In the genomic region with DNA sequence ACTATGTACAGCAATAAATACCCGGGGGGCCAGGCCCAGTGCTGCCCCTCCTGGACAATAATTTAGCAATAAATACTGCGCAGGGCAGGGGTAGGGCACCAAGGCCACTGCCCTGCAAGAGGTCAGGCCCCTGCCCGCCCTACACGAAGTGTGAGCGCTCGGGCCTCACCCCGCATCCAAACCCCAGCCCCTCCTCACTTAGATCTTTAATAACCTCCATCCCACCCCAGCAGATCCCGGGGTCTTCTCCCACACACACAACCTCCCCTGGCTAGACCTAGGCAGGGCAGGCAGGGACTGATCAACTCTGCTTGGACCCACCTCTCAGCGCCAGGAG, we compare ENCODE assay signal across 9 cellular contexts. TPM values are rescaled to one million over a fixed set of nuclear protein-coding genes. Genes with fewer than 3 reads are reported as not detected.
DNase-seq lines count a peak whose midpoint lies in the region; ATAC-seq, FAIRE-seq and TF ChIP-seq lines count a peak whose summit lies in the region.
"Not testable (repeated sequence)": the region's sequence is repeated elsewhere in the genome, so short reads cannot be mapped to it uniquely, and the experiment has no call there.
"Had no signal": no experiment of that assay in that cellular context is flagged by ENCODE, and none has a peak within 500 bp of the region (broad histone marks: within the 10 kb centered on the region; RNA-seq: fewer than 3 reads in every experiment).

No MANE protein-coding gene starts in this region.

- not testable (repeated sequence) for H2BK20ac ChIP-seq in H1 (ENCODE audit: low read length)

- H3K9ac ChIP-seq in MM.1S (ENCODE audit: low read length); H1 (replicated peaks in 1 of 4; ENCODE audit: extremely low read depth in 1 of 4, low read depth in 3 of 4, low read length in 3 of 4); skeletal muscle satellite cell (ENCODE audit: low read depth, low read length): not testable (repeated sequence)

- H3K9me3 ChIP-seq in AG04450 (ENCODE audit: control insufficient read depth, insufficient read depth, low read length); MM.1S (replicated peaks; ENCODE audit: insufficient read depth, low read length); H1 (ENCODE audit: insufficient read depth in 2 of 2, low read depth in 1 of 2, low read length in 1 of 2); skeletal muscle satellite cell (replicated peaks; ENCODE audit: low read length): not testable (repeated sequence)

- not testable (repeated sequence) for H2AK5ac ChIP-seq in H1 (ENCODE audit: low read depth, low read length)

- not testable (repeated sequence) for H3K36me3 ChIP-seq in MM.1S (replicated peaks; ENCODE audit: insufficient read depth, low read length)
- H3K36me3 ChIP-seq in H1 (ENCODE audit: control insufficient read depth in 2 of 4, insufficient read depth in 4 of 4, low read length in 3 of 4), result peaks cover 7 to 39% (median 26%) of the 10 kb centered on the region in 4 experiments
- H3K36me3 ChIP-seq in skeletal muscle satellite cell (ENCODE audit: insufficient read depth, low read length), result peaks cover 66% of the 10 kb centered on the region

- not testable (repeated sequence) for H3K18ac ChIP-seq in H1 (ENCODE audit: extremely low read depth, low read length)

- not testable (repeated sequence) for H2AFZ ChIP-seq in MM.1S (ENCODE audit: low read length); H1 (ENCODE audit: low read length)

- H3K4me2 ChIP-seq in MM.1S (ENCODE audit: low read depth, low read length), result peak overlapping the region; percentile 43; the same call in 1 of the 2 replicates
- H3K4me2 ChIP-seq in H1 (ENCODE audit: insufficient read depth in 1 of 2, low read depth in 2 of 2, low read length in 2 of 2), result peak overlapping the region; percentile 71 to 87
- H3K4me2 ChIP-seq in skeletal muscle satellite cell (ENCODE audit: low read length), result peak overlapping the region; percentile 47

- not testable (repeated sequence) for H2BK15ac ChIP-seq in H1 (ENCODE audit: low read length)

- not testable (repeated sequence) for FAIRE-seq in H1 (lab: Jason Lieb, UNC)

- CTCF ChIA-PET in AG04450 (lab: Charles Lee), result not testable (repeated sequence)
- CTCF ChIA-PET in H1 (lab: Charles Lee; ENCODE audit: partially characterized antibody), result interaction anchor here (1.3 to 2.1 kb wide), 2 partner anchors 26 to 48 kb away, joined by 3 to 7 read pairs; partner anchors contain the start of gene ARHGDIA

- H3K4ac ChIP-seq in H1 (replicated peaks; ENCODE audit: insufficient read length, low read depth, low read length), result not testable (repeated sequence)

- TF ChIP-seq POLR2A in H1 (IDR thresholded peaks at IDR 0.05; ENCODE audit: control extremely low read depth in 1 of 2, low read depth in 2 of 2, low read length in 2 of 2), result not testable (repeated sequence)

- H3K27ac ChIP-seq in AG04450 (ENCODE audit: low read depth, low read length); MM.1S (ENCODE audit: low read length); H1 (ENCODE audit: low read depth, low read length): not testable (repeated sequence)

- H4K8ac ChIP-seq in H1 (ENCODE audit: extremely low read depth, insufficient read depth, low read length), result not testable (repeated sequence)

- peaks cover 24% of the 10 kb centered on the region for H3K4me1 Mint-ChIP-seq in activated T-cell treated with anti-CD3 and anti-CD28 coated beads, Interleukin-2, amount 50 U/mL, for 4 hours (ENCODE audit: low read depth)
- peaks cover 17% of the 10 kb centered on the region for H3K4me1 Mint-ChIP-seq in memory B cell

- not testable (repeated sequence) for TF ChIP-seq RAD21 in H1 (IDR thresholded peaks at IDR 0.05 in 1 of 2, conservative IDR thresholded peaks at IDR 0.05 in 1 of 2; ENCODE audit: low read depth in 2 of 2, low read length in 2 of 2)

- not testable (repeated sequence) for H3K9me3 Mint-ChIP-seq in activated T-cell treated with anti-CD3 and anti-CD28 coated beads, Interleukin-2, amount 50 U/mL, for 4 hours; memory B cell

- H2BK5ac ChIP-seq in H1 (ENCODE audit: low read depth, low read length), result not testable (repeated sequence)

- not testable (repeated sequence) for H2BK12ac ChIP-seq in H1 (ENCODE audit: low read depth, low read length)

- H3K56ac ChIP-seq in H1 (replicated peaks; ENCODE audit: insufficient read length, low read depth, low read length), result not testable (repeated sequence)

- not testable (repeated sequence) for TF ChIP-seq EP300 in H1 (IDR thresholded peaks at IDR 0.05; ENCODE audit: borderline replicate concordance in 1 of 2, low read depth in 2 of 2, low read length in 2 of 2)

- not testable (repeated sequence) for H3K14ac ChIP-seq in H1 (ENCODE audit: insufficient read length)

- peak; percentile 20 for ATAC-seq in GM19467 (IDR thresholded peaks at IDR 0.05; ENCODE audit: unreplicated experiment)
- ATAC-seq in HG03025 (IDR thresholded peaks at IDR 0.05; ENCODE audit: low FRiP score, unreplicated experiment), result peak; percentile 10
- peak; percentile 15 to 22 for ATAC-seq in activated T-cell treated with anti-CD3 and anti-CD28 coated beads, Interleukin-2, amount 50 U/mL, for 4 hours
- ATAC-seq in memory B cell (ENCODE audit: low read depth), result peak; percentile 14

- not testable (repeated sequence) for H4K20me1 ChIP-seq in MM.1S (ENCODE audit: insufficient read depth, low read length)
- peaks cover 15 to 39% of the 10 kb centered on the region in 2 experiments for H4K20me1 ChIP-seq in H1 (replicated peaks in 1 of 2; ENCODE audit: control insufficient read depth in 1 of 2, insufficient read depth in 2 of 2, low read length in 2 of 2)

- H3K9me2 ChIP-seq in MM.1S (replicated peaks; ENCODE audit: insufficient read depth, low read length), result not testable (repeated sequence)

- not testable (repeated sequence) for H3K27me3 Mint-ChIP-seq in activated T-cell treated with anti-CD3 and anti-CD28 coated beads, Interleukin-2, amount 50 U/mL, for 4 hours (ENCODE audit: low read depth); memory B cell

- peaks cover 16% of the 10 kb centered on the region for H3K36me3 Mint-ChIP-seq in activated T-cell treated with anti-CD3 and anti-CD28 coated beads, Interleukin-2, amount 50 U/mL, for 4 hours (ENCODE audit: insufficient read depth)
- peaks cover 11% of the 10 kb centered on the region for H3K36me3 Mint-ChIP-seq in memory B cell

- peaks cover 14% of the 10 kb centered on the region; the same call in 1 of the 2 replicates for H3F3A ChIP-seq in MM.1S (ENCODE audit: insufficient read depth, low read length)

- H3K79me1 ChIP-seq in H1 (ENCODE audit: low read depth, low read length), result peaks cover 25% of the 10 kb centered on the region

- not testable (repeated sequence) for H3K27me3 ChIP-seq in AG04450 (ENCODE audit: control insufficient read depth, insufficient read depth, low read length); MM.1S (replicated peaks; ENCODE audit: insufficient read depth, low read length); H1 (replicated peaks in 1 of 4; ENCODE audit: control insufficient read depth in 3 of 4, extremely low read depth in 1 of 4, insufficient read depth in 3 of 4, low read length in 3 of 4); skeletal muscle satellite cell (ENCODE audit: control insufficient read depth, insufficient read depth, low read length)

- not testable (repeated sequence) for H4K91ac ChIP-seq in H1 (replicated peaks; ENCODE audit: insufficient read length, low read length)

- H3K79me2 ChIP-seq in MM.1S (ENCODE audit: low read length) (peaks cover 73% of the 10 kb centered on the region), H1 (ENCODE audit: control insufficient read depth in 1 of 2, insufficient read depth in 2 of 2, low read length in 2 of 2) (peaks cover 7 to 55% of the 10 kb centered on the region in 2 experiments; a peak in 3 of 4 replicates)

- not testable (repeated sequence) for H2BK120ac ChIP-seq in H1 (replicated peaks; ENCODE audit: low read depth, low read length)

- H3K23ac ChIP-seq in H1 (ENCODE audit: insufficient read length), result not testable (repeated sequence)

- peak overlapping the region; percentile 92 for H3K27ac Mint-ChIP-seq in memory B cell

- DNase-seq in AG04450 (ENCODE audit: low read depth, low spot score); MM.1S; activated T-cell treated with anti-CD3 and anti-CD28 coated beads, Interleukin-2, amount 50 U/mL, for 4 hours; H1 (ENCODE audit: low read depth in 1 of 2, low spot score in 2 of 2); memory B cell (ENCODE audit: low spot score in 2 of 2): not testable (repeated sequence)

- H3K23me2 ChIP-seq in H1 (ENCODE audit: low read depth, low read length), result not testable (repeated sequence)

- H3K4me1 ChIP-seq in MM.1S (ENCODE audit: low read length); skeletal muscle satellite cell (ENCODE audit: control insufficient read depth, insufficient read depth, low read length): not testable (repeated sequence)
- peaks cover 0 to 17% (median 8%) of the 10 kb centered on the region in 4 experiments; a peak in 6 of 7 replicates for H3K4me1 ChIP-seq in H1 (replicated peaks in 1 of 4; ENCODE audit: control insufficient read depth in 3 of 4, insufficient read depth in 4 of 4, low read length in 3 of 4)

- POLR2A ChIA-PET in AG04450 (lab: Yijun Ruan, JAX), result not testable (repeated sequence)
- POLR2A ChIA-PET in H1 (lab: Charles Lee; ENCODE audit: partially characterized antibody), result interaction anchor here (1.3 to 1.7 kb wide), 3 partner anchors 17 to 52 kb away, joined by 3 to 8 read pairs (median 5); partner anchors contain the start of genes NPB and PYCR1

- not testable (repeated sequence) for H4K5ac ChIP-seq in H1 (ENCODE audit: insufficient read length, low read depth, low read length)

- not testable (repeated sequence) for TF ChIP-seq CTCF in AG04450 (IDR thresholded peaks at IDR 0.05; ENCODE audit: low read depth, low read length); MM.1S (IDR thresholded peaks at IDR 0.05; ENCODE audit: low read length); H1 (IDR thresholded peaks at IDR 0.05; ENCODE audit: control extremely low read depth in 1 of 3, insufficient read depth in 1 of 3, low read depth in 1 of 3, low read length in 3 of 3)

- WGBS in H1 (ENCODE audit: extremely low coverage in 1 of 2, insufficient coverage in 1 of 2, insufficient read length in 1 of 2, insufficient replicate concordance in 2 of 2, low coverage in 1 of 2, low lambda C conversion rate in 2 of 2, missing lambda C conversion rate in 1 of 2), 2 experiments, result 48% methylated on average over 9 of the region's 9 CpGs; no CpG with 5 or more reads in 1 of the 2 experiments

- peak overlapping the region; percentile 89 for H3K4me3 Mint-ChIP-seq in activated T-cell treated with anti-CD3 and anti-CD28 coated beads, Interleukin-2, amount 50 U/mL, for 4 hours
- peak overlapping the region; percentile 94 for H3K4me3 Mint-ChIP-seq in memory B cell

- H3K4me3 ChIP-seq in AG04450 (ENCODE audit: low read depth, low read length) (0 out of 2 replicates have a peak overlapping the region, but pooled peaks have one; percentile 25), MM.1S (ENCODE audit: low read length) (peak overlapping the region; percentile 84; the same call in 1 of the 2 replicates), H1 (ENCODE audit: extremely low read depth in 1 of 4, insufficient read depth in 2 of 4, low read depth in 3 of 4, low read length in 4 of 4) (peak overlapping the region; percentile 5 to 90 (median 72); a peak in 5 of 8 replicates), skeletal muscle satellite cell (ENCODE audit: low read length) (peak overlapping the region; percentile 97)

RNA-seq across cellular contexts. Expression of gene SIRT7, which starts 0.3 kb away (rescaled TPM):
- polyA plus RNA-seq in AG04450 (2011; rRNA removed) (4.3 and 6.0 TPM in 2 replicates), H1 (2011; rRNA removed) (5.8 and 10.3 TPM in 2 replicates)
- 24.8 and 35.2 TPM in 2 replicates for polyA minus RNA-seq in AG04450 (2011; rRNA and poly(A)+ RNA removed)
- total RNA-seq in activated T-cell treated with anti-CD3 and anti-CD28 coated beads, Interleukin-2, amount 50 U/mL, for 4 hours, result 10 to 100 TPM; 41.1 to 47.2 (median 46.3) TPM
- 16.6 and 18.7 TPM in 2 replicates for total RNA-seq in H1 (2021; fragmentation: NEBNext Ultra II Directional; extraction: Animal tissue kit (Norgen Biotek cat#: 25700))
- polyA plus RNA-seq in H1 (2011; cell fraction: cytosol; rRNA removed), result 10.4 TPM
- 37.2 TPM for polyA plus RNA-seq in H1 (2011; cell fraction: nucleus; rRNA removed)
- polyA plus RNA-seq in H1 (2012, experiment 1 of 2), result 15.5 to 18.5 TPM (median 16.8 TPM) in 4 replicates
- polyA plus RNA-seq in H1 (2012, experiment 2 of 2), result 9.9 TPM
- 10.7 TPM for polyA plus RNA-seq in H1 (2013, experiment 1 of 2)
- polyA plus RNA-seq in H1 (2013, experiment 2 of 2), result 10.0 TPM
- polyA minus RNA-seq in H1 (2011; rRNA and poly(A)+ RNA removed), result 19.9 and 21.5 TPM in 2 replicates
- 10.5 TPM for polyA minus RNA-seq in H1 (2011; cell fraction: cytosol; rRNA and poly(A)+ RNA removed)
- 23.1 TPM for polyA minus RNA-seq in H1 (2011; cell fraction: nucleus; rRNA and poly(A)+ RNA removed)
- 19.9 and 24.6 TPM in 2 replicates for total RNA-seq in skeletal muscle satellite cell (2012; rRNA removed)

RNA-seq across cellular contexts. Expression of gene PCYT2, which starts 7.1 kb away (rescaled TPM):
- polyA plus RNA-seq in AG04450 (2011; rRNA removed), result 25.2 and 31.8 TPM in 2 replicates
- 25.9 and 33.5 TPM in 2 replicates for polyA minus RNA-seq in AG04450 (2011; rRNA and poly(A)+ RNA removed)
- 10 to 100 TPM; 23.5 to 25.8 (median 25.7) TPM for total RNA-seq in activated T-cell treated with anti-CD3 and anti-CD28 coated beads, Interleukin-2, amount 50 U/mL, for 4 hours
- 29.9 and 31.0 TPM in 2 replicates for total RNA-seq in H1 (2021; fragmentation: NEBNext Ultra II Directional; extraction: Animal tissue kit (Norgen Biotek cat#: 25700))
- 31.3 and 37.7 TPM in 2 replicates for polyA plus RNA-seq in H1 (2011; rRNA removed)
- polyA plus RNA-seq in H1 (2011; cell fraction: cytosol; rRNA removed), result 42.9 TPM
- polyA plus RNA-seq in H1 (2011; cell fraction: nucleus; rRNA removed), result 82.5 TPM
- polyA plus RNA-seq in H1 (2012, experiment 1 of 2), result 19.0 to 35.2 TPM (median 29.2 TPM) in 4 replicates
- 29.9 TPM for polyA plus RNA-seq in H1 (2012, experiment 2 of 2)
- 20.7 TPM for polyA plus RNA-seq in H1 (2013, experiment 1 of 2)
- polyA plus RNA-seq in H1 (2013, experiment 2 of 2), result 19.4 TPM
- polyA minus RNA-seq in H1 (2011; rRNA and poly(A)+ RNA removed), result 22.7 and 29.5 TPM in 2 replicates
- polyA minus RNA-seq in H1 (2011; cell fraction: cytosol; rRNA and poly(A)+ RNA removed), result 17.1 TPM
- polyA minus RNA-seq in H1 (2011; cell fraction: nucleus; rRNA and poly(A)+ RNA removed), result 46.4 TPM
- total RNA-seq in skeletal muscle satellite cell (2012; rRNA removed), result 27.7 and 46.4 TPM in 2 replicates

RNA-seq across cellular contexts. Expression of gene MAFG, which starts 9.2 kb away (rescaled TPM):
- polyA plus RNA-seq in AG04450 (2011; rRNA removed) (17.6 and 17.7 TPM in 2 replicates), H1 (2011; rRNA removed) (25.5 and 36.9 TPM in 2 replicates)
- polyA minus RNA-seq in AG04450 (2011; rRNA and poly(A)+ RNA removed), result 9.3 and 10.6 TPM in 2 replicates
- total RNA-seq in activated T-cell treated with anti-CD3 and anti-CD28 coated beads, Interleukin-2, amount 50 U/mL, for 4 hours, result 10 to 100 TPM; 42.9 to 50.9 (median 43.4) TPM
- 26.9 and 27.7 TPM in 2 replicates for total RNA-seq in H1 (2021; fragmentation: NEBNext Ultra II Directional; extraction: Animal tissue kit (Norgen Biotek cat#: 25700))
- polyA plus RNA-seq in H1 (2011; cell fraction: cytosol; rRNA removed), result 22.0 TPM
- polyA plus RNA-seq in H1 (2011; cell fraction: nucleus; rRNA removed), result 71.6 TPM
- polyA plus RNA-seq in H1 (2012, experiment 1 of 2), result 25.0 to 30.3 TPM (median 27.4 TPM) in 4 replicates
- 24.6 TPM for polyA plus RNA-seq in H1 (2012, experiment 2 of 2)
- polyA plus RNA-seq in H1 (2013, experiment 1 of 2), result 26.0 TPM
- 25.6 TPM for polyA plus RNA-seq in H1 (2013, experiment 2 of 2)
- polyA minus RNA-seq in H1 (2011; rRNA and poly(A)+ RNA removed), result 13.0 and 13.1 TPM in 2 replicates
- polyA minus RNA-seq in H1 (2011; cell fraction: cytosol; rRNA and poly(A)+ RNA removed), result 7.5 TPM
- 13.1 TPM for polyA minus RNA-seq in H1 (2011; cell fraction: nucleus; rRNA and poly(A)+ RNA removed)
- total RNA-seq in skeletal muscle satellite cell (2012; rRNA removed), result 11.6 and 13.2 TPM in 2 replicates

RNA-seq across cellular contexts. Expression of gene NPB, which starts 16.3 kb away (rescaled TPM):
- polyA plus RNA-seq in AG04450 (2011; rRNA removed) (0.20 and 0.30 TPM in 2 replicates), H1 (2011; rRNA removed) (2.5 and 3.9 TPM in 2 replicates)
- 0.09 and 0.48 TPM in 2 replicates for polyA minus RNA-seq in AG04450 (2011; rRNA and poly(A)+ RNA removed)
- total RNA-seq in activated T-cell treated with anti-CD3 and anti-CD28 coated beads, Interleukin-2, amount 50 U/mL, for 4 hours, result under 1 TPM in 2 of 3 donors, not detected in 1; 0.14 to 0.24 TPM
- 0.80 and 1.5 TPM in 2 replicates for total RNA-seq in H1 (2021; fragmentation: NEBNext Ultra II Directional; extraction: Animal tissue kit (Norgen Biotek cat#: 25700))
- 1.6 TPM for polyA plus RNA-seq in H1 (2011; cell fraction: cytosol; rRNA removed)
- 1.5 TPM for polyA plus RNA-seq in H1 (2011; cell fraction: nucleus; rRNA removed)
- 0.48 to 0.69 TPM (median 0.53 TPM) in 3 of 4 replicates, not detected in the other for polyA plus RNA-seq in H1 (2012, experiment 1 of 2)
- 0.91 TPM for polyA plus RNA-seq in H1 (2012, experiment 2 of 2)
- polyA plus RNA-seq in H1 (2013, experiment 1 of 2), result 1.6 TPM
- 1.3 TPM for polyA plus RNA-seq in H1 (2013, experiment 2 of 2)
- 0.80 and 1.0 TPM in 2 replicates for polyA minus RNA-seq in H1 (2011; rRNA and poly(A)+ RNA removed)
- polyA minus RNA-seq in H1 (2011; cell fraction: cytosol; rRNA and poly(A)+ RNA removed), result not detected
- polyA minus RNA-seq in H1 (2011; cell fraction: nucleus; rRNA and poly(A)+ RNA removed), result 3.9 TPM
- under 0.01 and 0.25 TPM in 2 replicates for total RNA-seq in skeletal muscle satellite cell (2012; rRNA removed)
- total RNA-seq: dermis blood vessel endothelial cell had no signal

RNA-seq across cellular contexts. Expression of gene PYCR1, which starts 18.8 kb away (rescaled TPM):
- polyA plus RNA-seq in AG04450 (2011; rRNA removed) (103 and 154 TPM in 2 replicates), H1 (2011; rRNA removed) (213 and 284 TPM in 2 replicates)
- polyA minus RNA-seq in AG04450 (2011; rRNA and poly(A)+ RNA removed), result 84.5 and 118 TPM in 2 replicates
- 100 to 1,000 TPM; 192 to 199 (median 194) TPM for total RNA-seq in activated T-cell treated with anti-CD3 and anti-CD28 coated beads, Interleukin-2, amount 50 U/mL, for 4 hours
- 127 and 145 TPM in 2 replicates for total RNA-seq in H1 (2021; fragmentation: NEBNext Ultra II Directional; extraction: Animal tissue kit (Norgen Biotek cat#: 25700))
- polyA plus RNA-seq in H1 (2011; cell fraction: cytosol; rRNA removed), result 241 TPM
- polyA plus RNA-seq in H1 (2011; cell fraction: nucleus; rRNA removed), result 213 TPM
- 105 to 176 TPM (median 162 TPM) in 4 replicates for polyA plus RNA-seq in H1 (2012, experiment 1 of 2)
- 176 TPM for polyA plus RNA-seq in H1 (2012, experiment 2 of 2)
- polyA plus RNA-seq in H1 (2013, experiment 1 of 2), result 94.5 TPM
- 95.9 TPM for polyA plus RNA-seq in H1 (2013, experiment 2 of 2)
- polyA minus RNA-seq in H1 (2011; rRNA and poly(A)+ RNA removed), result 144 and 159 TPM in 2 replicates
- 72.7 TPM for polyA minus RNA-seq in H1 (2011; cell fraction: cytosol; rRNA and poly(A)+ RNA removed)
- polyA minus RNA-seq in H1 (2011; cell fraction: nucleus; rRNA and poly(A)+ RNA removed), result 51.5 TPM
- total RNA-seq in skeletal muscle satellite cell (2012; rRNA removed), result 39.0 and 54.2 TPM in 2 replicates

Comparison
In these comparisons a context has a peak if more than half of its experiments do, and no peak if none do; other contexts are left out.
1. H3K4me3 ChIP-seq: peak in every context shown above with its lines; median percentile 97 in skeletal muscle satellite cell; 84 in MM.1S; 72 in H1; 25 in AG04450.